13 cellular contexts compared by ENCODE assay signal in the genomic region with DNA sequence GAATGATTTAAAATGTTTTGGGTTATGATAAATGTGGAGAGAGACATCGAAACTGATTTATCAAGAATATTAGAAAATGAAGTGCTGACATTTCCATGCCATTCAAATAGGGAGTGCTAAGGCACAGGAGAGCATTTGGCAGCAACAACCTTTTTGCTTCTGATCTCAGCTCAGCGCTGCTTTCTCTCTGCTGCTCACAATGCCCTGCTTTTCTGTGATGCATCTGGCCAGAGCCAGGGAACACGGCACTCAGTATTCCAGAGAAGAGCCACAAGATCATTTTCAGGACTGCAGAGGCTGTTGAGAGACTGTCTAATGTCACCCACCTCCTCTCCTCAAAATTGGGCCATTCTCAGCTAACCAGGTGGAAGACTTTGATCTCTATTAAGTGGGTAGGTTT. TPM values are rescaled to one million over a fixed set of nuclear protein-coding genes. Genes with fewer than 3 reads are reported as not detected.
DNase-seq lines count a peak whose midpoint lies in the region; TF ChIP-seq lines count a peak whose summit lies in the region.
"Had no signal": no experiment of that assay in that cellular context is flagged by ENCODE, and none has a peak within 500 bp of the region (broad histone marks: within the 10 kb centered on the region; RNA-seq: fewer than 3 reads in every experiment).

No MANE protein-coding gene starts in this region.

- H3K4me1 ChIP-seq in H9 (ENCODE audit: insufficient read depth, low read length), result no peaks in the 10 kb centered on the region
- H3K4me1 ChIP-seq: A549, BLaER1, Caco-2 had no signal

- no peak overlapping the region for H2BK120ac ChIP-seq in H9 (ENCODE audit: low read depth, low read length, poor library complexity, severe bottlenecking)

- H4K5ac ChIP-seq in H9 (ENCODE audit: insufficient read length, low read depth, low read length), result no peak overlapping the region

- H3K23me2 ChIP-seq in H9 (ENCODE audit: insufficient read length, low read depth, low read length, poor library complexity, severe bottlenecking), result no peaks in the 10 kb centered on the region

- H3K4me1 Mint-ChIP-seq in H9 (no peaks in the 10 kb centered on the region), endothelial cell (ENCODE audit: unreplicated experiment) (peaks cover 9% of the 10 kb centered on the region)
- no peaks in the 10 kb centered on the region for H3K4me1 Mint-ChIP-seq in activated T-helper 1 cell treated with anti-CD3 and anti-CD28 coated beads, Interleukin-12 subunit alpha, Interleukin-12 subunit beta, Interleukin-2, Interleukin-4 antibody, amounts not matched to agents 30 ng/mL and 10 ng/mL and 1 ng/mL, durations not matched to agents 14 hours and 24 hours and 36 hours (ENCODE audit: low read depth)
- H3K4me1 Mint-ChIP-seq: CD8-positive, alpha-beta memory T cell had no signal

- H3K56ac ChIP-seq in H9 (ENCODE audit: insufficient read length, low read depth, low read length), result no peak overlapping the region

- H3K4ac ChIP-seq in H9 (ENCODE audit: low read depth, low read length), result no peak overlapping the region

- H3K27ac ChIP-seq in H9 (ENCODE audit: insufficient read length, low read depth, low read length), result no peak overlapping the region
- no peak overlapping the region for H3K27ac ChIP-seq in substantia nigra (ENCODE audit: low read depth, low read length, poor library complexity, severe bottlenecking)
- H3K27ac ChIP-seq: A549, BLaER1 had no signal

- no peak overlapping the region for H2AK5ac ChIP-seq in H9 (ENCODE audit: insufficient read length, low read length)

- no peaks in the 10 kb centered on the region for H3K79me2 ChIP-seq in H9 (ENCODE audit: insufficient read depth, low read length)

- H4K8ac ChIP-seq in H9 (replicated peaks; ENCODE audit: insufficient read length, low read depth, low read length), result no peak overlapping the region

- no peak overlapping the region for H3K14ac ChIP-seq in H9 (ENCODE audit: insufficient read depth, low read length)

- H2AFZ ChIP-seq in H9 (ENCODE audit: low read length), result no peak overlapping the region

- H3K9me3 ChIP-seq in H9 (ENCODE audit: control insufficient read depth, low read depth, low read length), result no peaks in the 10 kb centered on the region
- H3K9me3 ChIP-seq: A549, BLaER1, Caco-2 had no signal

- H2BK20ac ChIP-seq in H9 (ENCODE audit: low read depth, low read length, poor library complexity, severe bottlenecking), result no peak overlapping the region

- H4K91ac ChIP-seq in H9 (ENCODE audit: insufficient read length, low read depth, low read length), result no peak overlapping the region

- no peak overlapping the region for H2BK12ac ChIP-seq in H9 (ENCODE audit: insufficient read length, low read depth, low read length)

- H4K20me1 ChIP-seq in H9 (ENCODE audit: control insufficient read depth, insufficient read depth, insufficient read length), result no peaks in the 10 kb centered on the region
- H4K20me1 ChIP-seq: BLaER1 had no signal

- H3K27me3 ChIP-seq in H9 (ENCODE audit: insufficient read depth, low read length), result no peaks in the 10 kb centered on the region
- H3K27me3 ChIP-seq: BLaER1 had no signal

- no peak overlapping the region for H3K4me3 Mint-ChIP-seq in H9
- no peak overlapping the region for H3K4me3 Mint-ChIP-seq in endothelial cell (ENCODE audit: unreplicated experiment)
- H3K4me3 Mint-ChIP-seq in activated T-helper 1 cell treated with anti-CD3 and anti-CD28 coated beads, Interleukin-12 subunit alpha, Interleukin-12 subunit beta, Interleukin-2, Interleukin-4 antibody, amounts not matched to agents 30 ng/mL and 10 ng/mL and 1 ng/mL, durations not matched to agents 14 hours and 24 hours and 36 hours, result no peak overlapping the region
- H3K4me3 Mint-ChIP-seq: CD8-positive, alpha-beta memory T cell; HFFc6 had no signal

- H3K9ac ChIP-seq in H9 (ENCODE audit: extremely low read depth, insufficient read length, low read length), result no peak overlapping the region
- H3K9ac ChIP-seq: BLaER1 had no signal

- H3K36me3 Mint-ChIP-seq in H9 (ENCODE audit: insufficient read depth in 1 of 3, low read depth in 3 of 3), result peaks cover 0 to 2% (median 0%) of the 10 kb centered on the region in 3 experiments; a peak in 1 of 7 replicates
- H3K36me3 Mint-ChIP-seq in endothelial cell (ENCODE audit: low read depth, unreplicated experiment), result peaks cover 3% of the 10 kb centered on the region
- no peaks in the 10 kb centered on the region for H3K36me3 Mint-ChIP-seq in activated T-helper 1 cell treated with anti-CD3 and anti-CD28 coated beads, Interleukin-12 subunit alpha, Interleukin-12 subunit beta, Interleukin-2, Interleukin-4 antibody, amounts not matched to agents 30 ng/mL and 10 ng/mL and 1 ng/mL, durations not matched to agents 14 hours and 24 hours and 36 hours (ENCODE audit: low read depth)
- H3K36me3 Mint-ChIP-seq: CD8-positive, alpha-beta memory T cell had no signal

- WGBS in H9 (ENCODE audit: extremely low coverage, insufficient read length, low lambda C conversion rate), result no CpG with 5 or more reads among the region's 3 CpGs

- H3K9me3 Mint-ChIP-seq in H9 (no peaks in the 10 kb centered on the region), endothelial cell (ENCODE audit: unreplicated experiment) (no peaks in the 10 kb centered on the region)
- no peaks in the 10 kb centered on the region for H3K9me3 Mint-ChIP-seq in activated T-helper 1 cell treated with anti-CD3 and anti-CD28 coated beads, Interleukin-12 subunit alpha, Interleukin-12 subunit beta, Interleukin-2, Interleukin-4 antibody, amounts not matched to agents 30 ng/mL and 10 ng/mL and 1 ng/mL, durations not matched to agents 14 hours and 24 hours and 36 hours
- H3K9me3 Mint-ChIP-seq: CD8-positive, alpha-beta memory T cell; HFFc6 had no signal

- no peak overlapping the region for H2BK5ac ChIP-seq in H9 (ENCODE audit: insufficient read length, low read length)

- no peak overlapping the region for H3T11ph ChIP-seq in H9 (ENCODE audit: low read length)

- H3K79me1 ChIP-seq in H9 (ENCODE audit: insufficient read depth, low read depth, low read length, poor library complexity, severe bottlenecking), result no peaks in the 10 kb centered on the region

- TF ChIP-seq CTCF in H9 (conservative IDR thresholded peaks at IDR 0.05) (no peak), endothelial cell (IDR thresholded peaks at IDR 0.05; ENCODE audit: unreplicated experiment) (no peak)

- H3K4me2 ChIP-seq in H9 (ENCODE audit: insufficient read depth, insufficient read length, low read length), result no peak overlapping the region
- H3K4me2 ChIP-seq: A549, BLaER1 had no signal

- DNase-seq in H9, result no peak
- DNase-seq in endothelial cell (ENCODE audit: low spot score), result no peak
- peak; percentile 50 for DNase-seq in midbrain (lab: John Stamatoyannopoulos, UW)
- peak in 31 of 49 donors; percentile 4 to 65 (median 28) for DNase-seq in substantia nigra (lab: John Stamatoyannopoulos, UW)
- DNase-seq in activated T-helper 1 cell treated with anti-CD3 and anti-CD28 coated beads, Interleukin-12 subunit alpha, Interleukin-12 subunit beta, Interleukin-2, Interleukin-4 antibody, amounts not matched to agents 30 ng/mL and 10 ng/mL and 1 ng/mL, durations not matched to agents 14 hours and 24 hours and 36 hours (ENCODE audit: low spot score), result no peak
- no peak for DNase-seq in activated CD4-positive, CD25-positive, alpha-beta regulatory T cell treated with anti-CD3 and anti-CD28 coated beads, Interleukin-2, amount 50 U/mL, for 72 hours
- DNase-seq in SHP77 (lab: John Stamatoyannopoulos, UW), result no peak
- DNase-seq: Caco-2; CD8-positive, alpha-beta memory T cell; HCEC 1CT; HFFc6 had no signal

- no peak overlapping the region for H3K23ac ChIP-seq in H9 (ENCODE audit: insufficient read length, low read depth, low read length)

- peak overlapping the region in 2 of 3 experiments; percentile 42 to 50; a peak in 1 of 7 replicates for H3K27ac Mint-ChIP-seq in H9
- H3K27ac Mint-ChIP-seq in endothelial cell (ENCODE audit: unreplicated experiment), result peak overlapping the region; percentile 48
- no peak overlapping the region for H3K27ac Mint-ChIP-seq in activated T-helper 1 cell treated with anti-CD3 and anti-CD28 coated beads, Interleukin-12 subunit alpha, Interleukin-12 subunit beta, Interleukin-2, Interleukin-4 antibody, amounts not matched to agents 30 ng/mL and 10 ng/mL and 1 ng/mL, durations not matched to agents 14 hours and 24 hours and 36 hours
- H3K27ac Mint-ChIP-seq: CD8-positive, alpha-beta memory T cell; HFFc6 had no signal

- no peak overlapping the region for H2BK15ac ChIP-seq in H9 (ENCODE audit: low read depth, low read length)

- intact Hi-C loops in activated T-helper 1 cell treated with anti-CD3 and anti-CD28 coated beads, Interleukin-12 subunit alpha, Interleukin-12 subunit beta, Interleukin-2, Interleukin-4 antibody, amounts not matched to agents 30 ng/mL and 10 ng/mL and 1 ng/mL, durations not matched to agents 14 hours and 24 hours and 36 hours (cut with micrococcal nuclease), result no loop called here

- no peaks in the 10 kb centered on the region for H3K27me3 Mint-ChIP-seq in H9 (ENCODE audit: low read depth)
- peaks cover 4% of the 10 kb centered on the region for H3K27me3 Mint-ChIP-seq in endothelial cell (ENCODE audit: unreplicated experiment)
- no peaks in the 10 kb centered on the region for H3K27me3 Mint-ChIP-seq in activated T-helper 1 cell treated with anti-CD3 and anti-CD28 coated beads, Interleukin-12 subunit alpha, Interleukin-12 subunit beta, Interleukin-2, Interleukin-4 antibody, amounts not matched to agents 30 ng/mL and 10 ng/mL and 1 ng/mL, durations not matched to agents 14 hours and 24 hours and 36 hours (ENCODE audit: insufficient read depth)

- H3K18ac ChIP-seq in H9 (ENCODE audit: insufficient read length, low read depth, low read length), result no peak overlapping the region

RNA-seq across cellular contexts. Expression of gene INSYN2A, which starts 28.1 kb away (rescaled TPM):
- total RNA-seq in H9 (2021), result 0.09 and 0.20 TPM in 2 replicates
- 1.7 TPM for total RNA-seq in endothelial cell (ENCODE audit: unreplicated experiment)
- not detected in 2 replicates for total RNA-seq in activated T-helper 1 cell treated with anti-CD3 and anti-CD28 coated beads, Interleukin-12 subunit alpha, Interleukin-12 subunit beta, Interleukin-2, Interleukin-4 antibody, amounts not matched to agents 30 ng/mL and 10 ng/mL and 1 ng/mL, durations not matched to agents 14 hours and 24 hours and 36 hours
- total RNA-seq: Caco-2; CD8-positive, alpha-beta memory T cell had no signal

Comparison
In these comparisons a context has a peak if more than half of its experiments do, and no peak if none do; other contexts are left out.
1. DNase-seq: peak in midbrain (single experiment) and substantia nigra (31 of 49); none in H9 (single experiment), endothelial cell (single experiment), activated T-helper 1 cell treated with anti-CD3 and anti-CD28 coated beads, Interleukin-12 subunit alpha, Interleukin-12 subunit beta, Interleukin-2, Interleukin-4 antibody, amounts not matched to agents 30 ng/mL and 10 ng/mL and 1 ng/mL, durations not matched to agents 14 hours and 24 hours and 36 hours (single experiment), activated CD4-positive, CD25-positive, alpha-beta regulatory T cell treated with anti-CD3 and anti-CD28 coated beads, Interleukin-2, amount 50 U/mL, for 72 hours (single experiment) and SHP77 (0 of 2).